8 cellular contexts compared by ENCODE assay signal in genomic region chr7:69598487-69599148, GRCh38. TPM values are rescaled to one million over a fixed set of nuclear protein-coding genes. Genes with fewer than 3 reads are reported as not detected.
DNase-seq lines count a peak whose midpoint lies in the region; ATAC-seq and TF ChIP-seq lines count a peak whose summit lies in the region.

No MANE protein-coding gene starts in this region.

- H3K36me3 Mint-ChIP-seq in activated CD8-positive, alpha-beta T cell treated with anti-CD3 and anti-CD28 coated beads for 36 hours (ENCODE audit: low read depth), result no peaks in the 10 kb centered on the region
- H3K36me3 Mint-ChIP-seq in glutamatergic neuron (ENCODE audit: unreplicated experiment), result no peaks in the 10 kb centered on the region

- TF ChIP-seq POLR2A in prostate gland (IDR thresholded peaks at IDR 0.05), result no peak

- peak overlapping the region; percentile 78 for H3K4me3 Mint-ChIP-seq in activated CD8-positive, alpha-beta T cell treated with anti-CD3 and anti-CD28 coated beads for 36 hours
- peak overlapping the region; percentile 96 for H3K4me3 Mint-ChIP-seq in glutamatergic neuron (ENCODE audit: unreplicated experiment)

- POLR2A ChIA-PET in activated CD8-positive, alpha-beta T cell treated with anti-CD3 and anti-CD28 coated beads for 36 hours (lab: Charles Lee), result no interaction called here

- H3K9me3 ChIP-seq in ES-I3 (ENCODE audit: control insufficient read depth, insufficient read depth, low read length) (no peaks in the 10 kb centered on the region), prostate gland (no peaks in the 10 kb centered on the region)

- H3K27ac Mint-ChIP-seq in activated CD8-positive, alpha-beta T cell treated with anti-CD3 and anti-CD28 coated beads for 36 hours, result no peak overlapping the region
- H3K27ac Mint-ChIP-seq in glutamatergic neuron (ENCODE audit: unreplicated experiment), result peak overlapping the region; percentile 88

- H3K4me3 ChIP-seq in Jurkat, Clone E6-1 (ENCODE audit: low read length), result peak overlapping the region; percentile 53
- H3K4me3 ChIP-seq in prostate gland, result peak overlapping the region; percentile 75 to 86

- H3K4me1 ChIP-seq in ES-I3 (ENCODE audit: insufficient read depth, low read length) (peaks cover 8% of the 10 kb centered on the region), prostate gland (replicated peaks) (no peaks in the 10 kb centered on the region)

- no peak for TF ChIP-seq CTCF in activated CD8-positive, alpha-beta T cell treated with anti-CD3 and anti-CD28 coated beads for 36 hours (IDR thresholded peaks at IDR 0.05)
- no peak for TF ChIP-seq CTCF in glutamatergic neuron (IDR thresholded peaks at IDR 0.05; ENCODE audit: partially characterized antibody, unreplicated experiment)
- no peak for TF ChIP-seq CTCF in prostate gland (IDR thresholded peaks at IDR 0.05)

- ATAC-seq in activated CD8-positive, alpha-beta T cell treated with anti-CD3 and anti-CD28 coated beads for 36 hours, result no peak
- ATAC-seq in GM18520 (IDR thresholded peaks at IDR 0.05; ENCODE audit: unreplicated experiment), result no peak

- H3K9me3 Mint-ChIP-seq in activated CD8-positive, alpha-beta T cell treated with anti-CD3 and anti-CD28 coated beads for 36 hours, result no peaks in the 10 kb centered on the region
- peaks cover 13% of the 10 kb centered on the region for H3K9me3 Mint-ChIP-seq in glutamatergic neuron (ENCODE audit: unreplicated experiment)

- intact Hi-C loops in activated CD8-positive, alpha-beta T cell treated with anti-CD3 and anti-CD28 coated beads for 36 hours (cut with micrococcal nuclease), result no loop called here
- intact Hi-C loops in prostate gland (cut with DNase I), result loop anchor here (10.0 kb wide), 1 partner anchor 186 kb away; no protein-coding TSS in a partner anchor

- CTCF ChIA-PET in activated CD8-positive, alpha-beta T cell treated with anti-CD3 and anti-CD28 coated beads for 36 hours (lab: Charles Lee), result no interaction called here

- WGBS in prostate gland, result under 1% methylated on average over 55 of the region's 55 CpGs

- no peaks in the 10 kb centered on the region for H3K36me3 ChIP-seq in ES-I3 (ENCODE audit: insufficient read depth, low read length)
- no peaks in the 10 kb centered on the region for H3K36me3 ChIP-seq in prostate gland

- H3K27me3 Mint-ChIP-seq in activated CD8-positive, alpha-beta T cell treated with anti-CD3 and anti-CD28 coated beads for 36 hours, result peaks cover 29% of the 10 kb centered on the region
- H3K27me3 Mint-ChIP-seq in glutamatergic neuron (ENCODE audit: unreplicated experiment), result peaks cover 15% of the 10 kb centered on the region

- no peaks in the 10 kb centered on the region for H3K27me3 ChIP-seq in prostate gland (replicated peaks; ENCODE audit: insufficient read depth)

- H3K9ac ChIP-seq in ES-I3 (ENCODE audit: low read depth, low read length), result peak overlapping the region; percentile 78; the same call in 1 of the 2 replicates

- H3K4me1 Mint-ChIP-seq in activated CD8-positive, alpha-beta T cell treated with anti-CD3 and anti-CD28 coated beads for 36 hours (ENCODE audit: low read depth), result peaks cover 11% of the 10 kb centered on the region
- no peaks in the 10 kb centered on the region for H3K4me1 Mint-ChIP-seq in glutamatergic neuron (ENCODE audit: low read depth, unreplicated experiment)

- H3K27ac ChIP-seq in prostate gland, result peak overlapping the region; percentile 66 to 94

- no peak for DNase-seq in Jurkat, Clone E6-1 (ENCODE audit: low read depth, low spot score)
- peak; percentile 8 for DNase-seq in activated CD8-positive, alpha-beta T cell treated with anti-CD3 and anti-CD28 coated beads for 36 hours
- DNase-seq in glutamatergic neuron (no peak), prostate gland (ENCODE audit: low spot score) (peak; percentile 36), HuH-7 (ENCODE audit: low spot score) (no peak), NCI-H524 treated with DMSO at 0.1 percent for 48 hours (lab: John Stamatoyannopoulos, UW) (no peak)

RNA-seq across cellular contexts. Expression of gene AUTS2, which starts 0.3 kb away (rescaled TPM):
- polyA plus RNA-seq in Jurkat, Clone E6-1 (2012; ENCODE audit: insufficient read depth, insufficient read length), result 22.1 TPM
- total RNA-seq in activated CD8-positive, alpha-beta T cell treated with anti-CD3 and anti-CD28 coated beads for 36 hours, result 1 to 10 TPM; 3.1 to 3.3 TPM
- 300 TPM for total RNA-seq in glutamatergic neuron (ENCODE audit: unreplicated experiment)
- total RNA-seq in prostate gland, result 10 to 100 TPM; 25.0 to 55.2 TPM

Comparison
In these comparisons a context has a peak if more than half of its experiments do, and no peak if none do; other contexts are left out.
1. DNase-seq: peak in activated CD8-positive, alpha-beta T cell treated with anti-CD3 and anti-CD28 coated beads for 36 hours (single experiment) and prostate gland (single experiment); none in Jurkat, Clone E6-1 (single experiment), glutamatergic neuron (single experiment), HuH-7 (single experiment) and NCI-H524 treated with DMSO at 0.1 percent for 48 hours (single experiment).
2. RNA of gene AUTS2, which starts 0.3 kb away (total RNA-seq): 300 TPM in glutamatergic neuron (single experiment) and 25.0 to 55.2 TPM in prostate gland; 3.1 to 3.3 TPM in activated CD8-positive, alpha-beta T cell treated with anti-CD3 and anti-CD28 coated beads for 36 hours; every median in the first group is over 4 times any median in the second.